ENCODE assay signal across 12 cellular contexts in genomic region chr11:38824573-38824972, GRCh38.
DNase-seq lines count a peak whose midpoint lies in the region; ATAC-seq and TF ChIP-seq lines count a peak whose summit lies in the region.
"Had no signal": no experiment of that assay in that cellular context is flagged by ENCODE, and none has a peak within 500 bp of the region (broad histone marks: within the 10 kb centered on the region; RNA-seq: fewer than 3 reads in every experiment).

No MANE protein-coding gene starts in this region.

- peaks cover 9% of the 10 kb centered on the region for H3K36me3 Mint-ChIP-seq in mesothelial cell of epicardium
- peaks cover 11% of the 10 kb centered on the region for H3K36me3 Mint-ChIP-seq in natural killer cell treated with Interleukin-12 subunit alpha and Interleukin-12 subunit beta and Interleukin-15 and Interleukin-18, amount 100 ng/mL, for 72 hours
- H3K36me3 Mint-ChIP-seq: memory B cell had no signal

- H3K4ac ChIP-seq in trophoblast cell (ENCODE audit: low read depth, low read length): no peak overlapping the region

- H3K23ac ChIP-seq in trophoblast cell (ENCODE audit: low read length): no peak overlapping the region

- intact Hi-C loops in HCT116 (cut with micrococcal nuclease): no loop called here
- intact Hi-C loops in PC-3 (cut with micrococcal nuclease): no loop called here
- intact Hi-C loops in uterus (cut with DNase I; ENCODE audit: low total_unique reads): no loop called here

- TF ChIP-seq RAD21 in HCT116 (IDR thresholded peaks at IDR 0.05; ENCODE audit: low read depth): no peak

- no peaks in the 10 kb centered on the region for H3K36me3 ChIP-seq in HCT116 (ENCODE audit: control insufficient read depth in 1 of 2, insufficient read depth in 2 of 2, low read length in 2 of 2)
- H3K36me3 ChIP-seq in PC-3 (ENCODE audit: low read depth, low read length): no peaks in the 10 kb centered on the region
- no peaks in the 10 kb centered on the region for H3K36me3 ChIP-seq in hepatocyte (replicated peaks; ENCODE audit: insufficient read depth, low read depth)
- no peaks in the 10 kb centered on the region for H3K36me3 ChIP-seq in uterus
- no peaks in the 10 kb centered on the region for H3K36me3 ChIP-seq in trophoblast cell (ENCODE audit: control insufficient read depth in 1 of 2, insufficient read depth in 2 of 2, low read length in 2 of 2)

- H2BK120ac ChIP-seq in trophoblast cell (ENCODE audit: insufficient read depth, low read length, poor library complexity): no peak overlapping the region

- TF ChIP-seq POLR2A in HCT116 (IDR thresholded peaks at IDR 0.05; ENCODE audit: borderline replicate concordance, extremely low read depth, insufficient read depth, insufficient read length) (no peak), uterus (IDR thresholded peaks at IDR 0.05) (no peak)

- no peaks in the 10 kb centered on the region for H3F3A ChIP-seq in PC-3 (ENCODE audit: low read length, unreplicated experiment)

- H3K14ac ChIP-seq in trophoblast cell (ENCODE audit: low read length): no peak overlapping the region

- H3K9me3 ChIP-seq in HCT116 (ENCODE audit: control insufficient read depth in 1 of 2, insufficient read depth in 1 of 2, low read depth in 1 of 2, low read length in 2 of 2) (peaks cover 5 to 22% of the 10 kb centered on the region in 2 experiments; a peak in 3 of 4 replicates), PC-3 (ENCODE audit: low read length) (0 out of 2 replicates have a peak, but pooled peaks cover 5% of the 10 kb centered on the region), hepatocyte (ENCODE audit: low read depth) (peaks cover 9% of the 10 kb centered on the region), uterus (no peaks in the 10 kb centered on the region), trophoblast cell (ENCODE audit: insufficient read depth, low read depth, low read length) (no peaks in the 10 kb centered on the region)

- H4K91ac ChIP-seq in trophoblast cell (ENCODE audit: low read depth, low read length): no peak overlapping the region

- H3K4me2 ChIP-seq in HCT116 (ENCODE audit: low read length): no peak overlapping the region
- no peak overlapping the region for H3K4me2 ChIP-seq in PC-3 (ENCODE audit: low read length)
- no peak overlapping the region for H3K4me2 ChIP-seq in hepatocyte
- H3K4me2 ChIP-seq in trophoblast cell (ENCODE audit: low read length): no peak overlapping the region

- H3K9ac ChIP-seq in HCT116 (ENCODE audit: low read length): no peak overlapping the region
- H3K9ac ChIP-seq in PC-3 (ENCODE audit: low read length): no peak overlapping the region
- no peak overlapping the region for H3K9ac ChIP-seq in trophoblast cell (ENCODE audit: low read length)

- DNase-seq in COLO829 (ENCODE audit: low spot score) (peak; percentile 11), HCT116 (ENCODE audit: low read depth, low spot score) (no peak), PC-3 (peak; percentile 54), hepatocyte (ENCODE audit: low spot score) (peak; percentile 9), mesothelial cell of epicardium (ENCODE audit: low spot score in 2 of 2, unreplicated experiment in 2 of 2) (no peak), uterus (no peak), trophoblast cell (no peak)
- DNase-seq in natural killer cell treated with Interleukin-12 subunit alpha and Interleukin-12 subunit beta and Interleukin-15 and Interleukin-18, amount 100 ng/mL, for 72 hours (ENCODE audit: low spot score): no peak
- DNase-seq: activated CD4-positive, alpha-beta T cell treated with anti-CD3 and anti-CD28 coated beads, Interleukin-2, amount 50 U/mL, for 48 hours; DMS79 treated with DMSO at 0.1 percent for 48 hours had no signal

- H3K27ac Mint-ChIP-seq in mesothelial cell of epicardium: no peak overlapping the region
- no peak overlapping the region for H3K27ac Mint-ChIP-seq in natural killer cell treated with Interleukin-12 subunit alpha and Interleukin-12 subunit beta and Interleukin-15 and Interleukin-18, amount 100 ng/mL, for 72 hours
- H3K27ac Mint-ChIP-seq: memory B cell had no signal

- H3K27me3 ChIP-seq in HCT116 (ENCODE audit: insufficient read depth, low read length) (no peaks in the 10 kb centered on the region), PC-3 (ENCODE audit: low read length) (no peaks in the 10 kb centered on the region), hepatocyte (no peaks in the 10 kb centered on the region), uterus (no peaks in the 10 kb centered on the region), trophoblast cell (ENCODE audit: insufficient read depth, low read length) (no peaks in the 10 kb centered on the region)

- TF ChIP-seq CTCF in HCT116 (IDR thresholded peaks at IDR 0.05 in 2 of 3, conservative IDR thresholded peaks at IDR 0.05 in 1 of 3; ENCODE audit: borderline replicate concordance in 1 of 3, insufficient read depth in 1 of 3, low read depth in 2 of 3, low read length in 2 of 3) (0 out of 6 replicates have a peak, but pooled peaks of 2 of the 3 experiments have one; percentile 15 to 16), PC-3 (conservative IDR thresholded peaks at IDR 0.05; ENCODE audit: low read depth, low read length) (peak; percentile 65), hepatocyte (IDR thresholded peaks at IDR 0.05; ENCODE audit: poor library complexity) (peak; percentile 30), mesothelial cell of epicardium (IDR thresholded peaks at IDR 0.05; ENCODE audit: unreplicated experiment) (no peak), uterus (IDR thresholded peaks at IDR 0.05) (no peak)

- no peak overlapping the region for H2AK5ac ChIP-seq in trophoblast cell (ENCODE audit: low read length)

- 75% methylated on average over 3 of the region's 3 CpGs for WGBS in hepatocyte (ENCODE audit: low lambda C conversion rate, missing lambda C conversion rate)
- WGBS in trophoblast cell (ENCODE audit: extremely low coverage, insufficient coverage, insufficient read length): no CpG with 5 or more reads among the region's 3 CpGs

- H3K9me3 Mint-ChIP-seq in mesothelial cell of epicardium: peaks cover 64% of the 10 kb centered on the region
- H3K9me3 Mint-ChIP-seq in natural killer cell treated with Interleukin-12 subunit alpha and Interleukin-12 subunit beta and Interleukin-15 and Interleukin-18, amount 100 ng/mL, for 72 hours: peaks cover 24% of the 10 kb centered on the region

- ATAC-seq in HCT116: no peak
- peak; percentile 50; the same call in 1 of the 2 replicates for ATAC-seq in PC-3
- ATAC-seq in natural killer cell treated with Interleukin-12 subunit alpha and Interleukin-12 subunit beta and Interleukin-15 and Interleukin-18, amount 100 ng/mL, for 72 hours: no peak

- H3K4me1 ChIP-seq in HCT116 (ENCODE audit: control insufficient read depth in 1 of 2, insufficient read depth in 2 of 2, low read length in 2 of 2) (no peaks in the 10 kb centered on the region), PC-3 (ENCODE audit: insufficient read depth, low read length) (no peaks in the 10 kb centered on the region), hepatocyte (ENCODE audit: insufficient read depth) (no peaks in the 10 kb centered on the region), uterus (no peaks in the 10 kb centered on the region), trophoblast cell (ENCODE audit: control insufficient read depth in 1 of 2, insufficient read depth in 2 of 2, low read length in 2 of 2) (no peaks in the 10 kb centered on the region)

- no peak overlapping the region for H4K12ac ChIP-seq in trophoblast cell (ENCODE audit: low read depth, low read length)

- H3K4me3 Mint-ChIP-seq in mesothelial cell of epicardium: no peak overlapping the region
- H3K4me3 Mint-ChIP-seq in natural killer cell treated with Interleukin-12 subunit alpha and Interleukin-12 subunit beta and Interleukin-15 and Interleukin-18, amount 100 ng/mL, for 72 hours: no peak overlapping the region
- H3K4me3 Mint-ChIP-seq: memory B cell had no signal

- no peaks in the 10 kb centered on the region for H3K79me1 ChIP-seq in trophoblast cell (ENCODE audit: low read length)

- POLR2A ChIA-PET in HCT116 (lab: Charles Lee): no interaction called here
- POLR2A ChIA-PET in PC-3 (lab: Charles Lee; ENCODE audit: unreplicated experiment): no interaction called here

- H3K4me3 ChIP-seq in HCT116 (replicated peaks in 1 of 2; ENCODE audit: low read depth in 1 of 2, low read length in 2 of 2) (no peak overlapping the region), PC-3 (ENCODE audit: low read length) (no peak overlapping the region), hepatocyte (no peak overlapping the region), uterus (no peak overlapping the region), trophoblast cell (ENCODE audit: low read depth, low read length) (no peak overlapping the region)

- no TSS peak for BruUV-seq in HCT116 (replicated peaks; lab: Mats Ljungman, UMichigan)
- BruUV-seq in PC-3 (replicated peaks; lab: Mats Ljungman, UMichigan): no TSS peak

- H3K79me2 ChIP-seq in HCT116 (ENCODE audit: insufficient read depth, low read length): no peaks in the 10 kb centered on the region
- H3K79me2 ChIP-seq in PC-3 (ENCODE audit: low read length): no peaks in the 10 kb centered on the region
- H3K79me2 ChIP-seq in hepatocyte: no peaks in the 10 kb centered on the region
- H3K79me2 ChIP-seq in trophoblast cell (ENCODE audit: control insufficient read depth, insufficient read depth, low read length, poor library complexity): no peaks in the 10 kb centered on the region

- RAD21 ChIA-PET in HCT116 (lab: Charles Lee; ENCODE audit: low non-redundant PET in 1 of 2, low total read pairs in 2 of 2, uncharacterized antibody in 2 of 2, unreplicated experiment in 2 of 2): interaction anchor here in 1 of 2 experiments (0.7 kb wide), 1 partner anchor 749 kb away, joined by 3 read pairs; no protein-coding TSS in a partner anchor

- H2BK12ac ChIP-seq in trophoblast cell (ENCODE audit: low read length): no peak overlapping the region

- no peak overlapping the region for H3K18ac ChIP-seq in trophoblast cell (ENCODE audit: low read length)

- H2BK5ac ChIP-seq in trophoblast cell (ENCODE audit: low read depth, low read length, poor library complexity): no peak overlapping the region

- H2AFZ ChIP-seq in HCT116 (ENCODE audit: low read depth, low read length, poor library complexity, severe bottlenecking): no peak overlapping the region
- H2AFZ ChIP-seq in PC-3 (ENCODE audit: low read length): peak overlapping the region; percentile 43; the same call in 1 of the 2 replicates
- H2AFZ ChIP-seq in hepatocyte: no peak overlapping the region
- no peak overlapping the region for H2AFZ ChIP-seq in trophoblast cell (ENCODE audit: insufficient read depth, low read length, poor library complexity)

- CTCF ChIA-PET in HCT116 (lab: Charles Lee): no interaction called here
- CTCF ChIA-PET in PC-3 (lab: Charles Lee): interaction anchor here (0.5 to 0.7 kb wide), 6 partner anchors 180 to 1861 kb away, joined by 3 to 4 read pairs (median 3); no protein-coding TSS in a partner anchor

- no peaks in the 10 kb centered on the region for H3K27me3 Mint-ChIP-seq in mesothelial cell of epicardium (ENCODE audit: low read depth)
- no peaks in the 10 kb centered on the region for H3K27me3 Mint-ChIP-seq in natural killer cell treated with Interleukin-12 subunit alpha and Interleukin-12 subunit beta and Interleukin-15 and Interleukin-18, amount 100 ng/mL, for 72 hours
- H3K27me3 Mint-ChIP-seq: memory B cell had no signal

- no peak overlapping the region for H3K27ac ChIP-seq in HCT116 (ENCODE audit: low read depth, low read length)
- H3K27ac ChIP-seq in PC-3 (ENCODE audit: low read length): no peak overlapping the region
- H3K27ac ChIP-seq in hepatocyte: no peak overlapping the region
- H3K27ac ChIP-seq in uterus: no peak overlapping the region
- no peak overlapping the region for H3K27ac ChIP-seq in trophoblast cell (ENCODE audit: low read depth, low read length)
- H3K27ac ChIP-seq: RWPE1 had no signal

- no peaks in the 10 kb centered on the region for H3K4me1 Mint-ChIP-seq in mesothelial cell of epicardium
- no peaks in the 10 kb centered on the region for H3K4me1 Mint-ChIP-seq in natural killer cell treated with Interleukin-12 subunit alpha and Interleukin-12 subunit beta and Interleukin-15 and Interleukin-18, amount 100 ng/mL, for 72 hours (ENCODE audit: low read depth in 2 of 2)
- H3K4me1 Mint-ChIP-seq: memory B cell had no signal

- H4K8ac ChIP-seq in trophoblast cell (ENCODE audit: low read depth, low read length): no peak overlapping the region

- H4K20me1 ChIP-seq in HCT116 (ENCODE audit: insufficient read depth) (no peaks in the 10 kb centered on the region), PC-3 (ENCODE audit: low read length) (no peaks in the 10 kb centered on the region), hepatocyte (ENCODE audit: insufficient read depth, poor library complexity, severe bottlenecking) (no peaks in the 10 kb centered on the region)

- H3K9me2 ChIP-seq in HCT116 (ENCODE audit: insufficient read depth) (no peaks in the 10 kb centered on the region), PC-3 (replicated peaks; ENCODE audit: low read length) (no peaks in the 10 kb centered on the region), hepatocyte (replicated peaks; ENCODE audit: insufficient read depth) (no peaks in the 10 kb centered on the region)

Comparison
In these comparisons a context has a peak if more than half of its experiments do, and no peak if none do; other contexts are left out.
1. DNase-seq: peak in COLO829 (single experiment), PC-3 (single experiment) and hepatocyte (single experiment); none in HCT116 (single experiment), mesothelial cell of epicardium (0 of 2), uterus (0 of 2), natural killer cell treated with Interleukin-12 subunit alpha and Interleukin-12 subunit beta and Interleukin-15 and Interleukin-18, amount 100 ng/mL, for 72 hours (single experiment) and trophoblast cell (0 of 2).
2. CTCF ChIP-seq: peak in HCT116 (2 of 3), PC-3 (single experiment) and hepatocyte (single experiment); none in mesothelial cell of epicardium (single experiment) and uterus (0 of 4).